ENCODE assay signal across 2 cellular contexts in the genomic region with DNA sequence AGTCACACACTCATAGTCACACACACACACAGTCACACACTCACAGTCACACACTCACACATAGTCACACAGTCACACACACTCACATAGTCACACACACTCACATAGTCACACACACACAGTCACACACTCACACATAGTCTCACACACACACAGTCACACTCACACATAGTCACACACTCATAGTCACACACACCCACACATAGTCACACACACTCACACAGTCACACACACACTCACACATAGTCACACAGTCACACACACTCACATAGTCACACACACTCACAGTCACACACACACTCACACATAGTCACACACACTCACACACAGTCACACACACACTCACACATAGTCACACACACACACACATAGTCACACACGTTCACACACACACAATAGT.
TF ChIP-seq lines count a peak whose summit lies in the region.

No MANE protein-coding gene starts in this region.

TF ChIP-seq in HEK293, 187 proteins besides CTCF, POLR2A, EP300 and RAD21 (continued from another document):
- TF ChIP-seq, protein P1, sequence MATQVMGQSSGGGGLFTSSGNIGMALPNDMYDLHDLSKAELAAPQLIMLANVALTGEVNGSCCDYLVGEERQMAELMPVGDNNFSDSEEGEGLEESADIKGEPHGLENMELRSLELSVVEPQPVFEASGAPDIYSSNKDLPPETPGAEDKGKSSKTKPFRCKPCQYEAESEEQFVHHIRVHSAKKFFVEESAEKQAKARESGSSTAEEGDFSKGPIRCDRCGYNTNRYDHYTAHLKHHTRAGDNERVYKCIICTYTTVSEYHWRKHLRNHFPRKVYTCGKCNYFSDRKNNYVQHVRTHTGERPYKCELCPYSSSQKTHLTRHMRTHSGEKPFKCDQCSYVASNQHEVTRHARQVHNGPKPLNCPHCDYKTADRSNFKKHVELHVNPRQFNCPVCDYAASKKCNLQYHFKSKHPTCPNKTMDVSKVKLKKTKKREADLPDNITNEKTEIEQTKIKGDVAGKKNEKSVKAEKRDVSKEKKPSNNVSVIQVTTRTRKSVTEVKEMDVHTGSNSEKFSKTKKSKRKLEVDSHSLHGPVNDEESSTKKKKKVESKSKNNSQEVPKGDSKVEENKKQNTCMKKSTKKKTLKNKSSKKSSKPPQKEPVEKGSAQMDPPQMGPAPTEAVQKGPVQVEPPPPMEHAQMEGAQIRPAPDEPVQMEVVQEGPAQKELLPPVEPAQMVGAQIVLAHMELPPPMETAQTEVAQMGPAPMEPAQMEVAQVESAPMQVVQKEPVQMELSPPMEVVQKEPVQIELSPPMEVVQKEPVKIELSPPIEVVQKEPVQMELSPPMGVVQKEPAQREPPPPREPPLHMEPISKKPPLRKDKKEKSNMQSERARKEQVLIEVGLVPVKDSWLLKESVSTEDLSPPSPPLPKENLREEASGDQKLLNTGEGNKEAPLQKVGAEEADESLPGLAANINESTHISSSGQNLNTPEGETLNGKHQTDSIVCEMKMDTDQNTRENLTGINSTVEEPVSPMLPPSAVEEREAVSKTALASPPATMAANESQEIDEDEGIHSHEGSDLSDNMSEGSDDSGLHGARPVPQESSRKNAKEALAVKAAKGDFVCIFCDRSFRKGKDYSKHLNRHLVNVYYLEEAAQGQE (tag by site-specific recombination; IDR thresholded peaks at IDR 0.05) = no peak

TF ChIP-seq in K562, 482 proteins besides CTCF, POLR2A, EP300 and RAD21 (continued from another document):
- no peak for TF ChIP-seq MECOM (CRISPR knock-in tag; IDR thresholded peaks at IDR 0.05)
- TF ChIP-seq SP2 (IDR thresholded peaks at IDR 0.05; ENCODE audit: extremely low read depth, low read depth, low read length, poor library complexity, severe bottlenecking) = no peak
- no peak for TF ChIP-seq KDM1A (IDR thresholded peaks at IDR 0.05)
- no peak for TF ChIP-seq SMAD1 (IDR thresholded peaks at IDR 0.05; ENCODE audit: low read depth, low read length, partially characterized antibody)
- no peak for TF ChIP-seq CHD4 (IDR thresholded peaks at IDR 0.05; ENCODE audit: insufficient read depth, insufficient replicate concordance, low read depth, low read length, poor library complexity, severe bottlenecking)
- no peak for TF ChIP-seq MTF1 (CRISPR knock-in tag; IDR thresholded peaks at IDR 0.05; ENCODE audit: borderline replicate concordance)
- no peak for TF ChIP-seq SRSF3 (IDR thresholded peaks at IDR 0.05; ENCODE audit: insufficient read depth, low read length)
- no peak for TF ChIP-seq ARNT (IDR thresholded peaks at IDR 0.05)
- no peak for TF ChIP-seq THRAP3 (IDR thresholded peaks at IDR 0.05; ENCODE audit: borderline replicate concordance)
- no peak for TF ChIP-seq ZNF12 (CRISPR knock-in tag; IDR thresholded peaks at IDR 0.05)
- TF ChIP-seq BRF1 (IDR thresholded peaks at IDR 0.05; ENCODE audit: borderline replicate concordance, extremely low read depth, insufficient read length) = no peak
- TF ChIP-seq, protein P2, sequence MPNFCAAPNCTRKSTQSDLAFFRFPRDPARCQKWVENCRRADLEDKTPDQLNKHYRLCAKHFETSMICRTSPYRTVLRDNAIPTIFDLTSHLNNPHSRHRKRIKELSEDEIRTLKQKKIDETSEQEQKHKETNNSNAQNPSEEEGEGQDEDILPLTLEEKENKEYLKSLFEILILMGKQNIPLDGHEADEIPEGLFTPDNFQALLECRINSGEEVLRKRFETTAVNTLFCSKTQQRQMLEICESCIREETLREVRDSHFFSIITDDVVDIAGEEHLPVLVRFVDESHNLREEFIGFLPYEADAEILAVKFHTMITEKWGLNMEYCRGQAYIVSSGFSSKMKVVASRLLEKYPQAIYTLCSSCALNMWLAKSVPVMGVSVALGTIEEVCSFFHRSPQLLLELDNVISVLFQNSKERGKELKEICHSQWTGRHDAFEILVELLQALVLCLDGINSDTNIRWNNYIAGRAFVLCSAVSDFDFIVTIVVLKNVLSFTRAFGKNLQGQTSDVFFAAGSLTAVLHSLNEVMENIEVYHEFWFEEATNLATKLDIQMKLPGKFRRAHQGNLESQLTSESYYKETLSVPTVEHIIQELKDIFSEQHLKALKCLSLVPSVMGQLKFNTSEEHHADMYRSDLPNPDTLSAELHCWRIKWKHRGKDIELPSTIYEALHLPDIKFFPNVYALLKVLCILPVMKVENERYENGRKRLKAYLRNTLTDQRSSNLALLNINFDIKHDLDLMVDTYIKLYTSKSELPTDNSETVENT (CRISPR knock-in tag; IDR thresholded peaks at IDR 0.05) = no peak
- no peak for TF ChIP-seq FOS (IDR thresholded peaks at IDR 0.05; ENCODE audit: extremely low read depth, insufficient read length)
- no peak for TF ChIP-seq ZSCAN32 (CRISPR knock-in tag; IDR thresholded peaks at IDR 0.05)
- no peak for TF ChIP-seq SP1 (CRISPR knock-in tag; IDR thresholded peaks at IDR 0.05)
